Comparison of ENCODE assay signal across 8 cellular contexts in genomic region chr1:63523738-63524137, GRCh38. TPM values are rescaled to one million over a fixed set of nuclear protein-coding genes. Genes with fewer than 3 reads are reported as not detected.
A peak's percentile ranks its signal among the peaks of the same experiment; 100 is the strongest.
DNase-seq lines count a peak whose midpoint lies in the region; ATAC-seq, FAIRE-seq and TF ChIP-seq lines count a peak whose summit lies in the region.

No MANE protein-coding gene starts in this region.

- no peaks in the 10 kb centered on the region for H4K20me1 ChIP-seq in K562 (replicated peaks; ENCODE audit: control insufficient read depth, insufficient read depth, low read length)

- TF ChIP-seq POLR2A in K562 (conservative IDR thresholded peaks at IDR 0.05) (no peak), testis (IDR thresholded peaks at IDR 0.05) (no peak)

- peaks cover 49% of the 10 kb centered on the region for H3K79me2 ChIP-seq in K562 (ENCODE audit: control insufficient read depth, insufficient read depth, low read length)

- H3K9ac ChIP-seq in HUES64 (ENCODE audit: low read depth, low read length): peak overlapping the region; percentile 89
- H3K9ac ChIP-seq in K562 (ENCODE audit: insufficient read depth in 1 of 2, low read depth in 2 of 2, low read length in 2 of 2): peak overlapping the region; percentile 91 to 93

- H3K9me3 ChIP-seq in HUES64 (ENCODE audit: insufficient read depth, low read depth, low read length): no peaks in the 10 kb centered on the region
- H3K9me3 ChIP-seq in K562 (replicated peaks; ENCODE audit: control insufficient read depth, insufficient read depth, low read depth, low read length): no peaks in the 10 kb centered on the region
- H3K9me3 ChIP-seq in testis: no peaks in the 10 kb centered on the region

- no peak for TF ChIP-seq RAD21 in K562 (CRISPR knock-in tag; conservative IDR thresholded peaks at IDR 0.05 in 1 of 2, IDR thresholded peaks at IDR 0.05 in 1 of 2)

- no peak for TF ChIP-seq EP300 in K562 (IDR thresholded peaks at IDR 0.05; ENCODE audit: low read length)

- in situ Hi-C loops in K562 (cut with MboI): no loop called here

- CTCF ChIA-PET in K562 (lab: Yijun Ruan, JAX; ENCODE audit: low intra/inter-chr PET ratio): no interaction called here

- H3K4me1 ChIP-seq in HUES64 (ENCODE audit: insufficient read depth, low read length): peaks cover 7% of the 10 kb centered on the region
- peaks cover 0 to 3% of the 10 kb centered on the region in 2 experiments; a peak in 2 of 5 replicates for H3K4me1 ChIP-seq in K562 (replicated peaks in 1 of 2; ENCODE audit: control insufficient read depth in 2 of 2, insufficient read depth in 2 of 2, low read length in 2 of 2)
- peaks cover 11% of the 10 kb centered on the region for H3K4me1 ChIP-seq in testis

- intact Hi-C loops in K562 (cut with micrococcal nuclease) (loop anchor here (10.0 kb wide), 1 partner anchor 159 kb away; the partner anchor contains the start of gene ALG6), left colon (cut with DNase I, micrococcal nuclease) (no loop called here), testis (cut with DNase I; ENCODE audit: low total_unique reads) (no loop called here)

- ATAC-seq in GM21515 (IDR thresholded peaks at IDR 0.05; ENCODE audit: unreplicated experiment) (peak; percentile 25), K562 (peak; percentile 22), left colon (peak; percentile 51)

- no TSS peak for BruUV-seq in K562 (replicated peaks; lab: Mats Ljungman, UMichigan)

- H3K4me2 ChIP-seq in K562 (ENCODE audit: insufficient read depth, low read length): peak overlapping the region; percentile 96

- H3K27ac ChIP-seq in HUES64 (ENCODE audit: low read depth, low read length): peak overlapping the region; percentile 90; the same call in 1 of the 2 replicates
- H3K27ac ChIP-seq in K562 (ENCODE audit: extremely low read depth, low read depth, low read length): peak overlapping the region; percentile 95
- peak overlapping the region; percentile 93 for H3K27ac ChIP-seq in testis

- 5% methylated on average over 11 of the region's 11 CpGs for WGBS in HUES64
- 1% methylated on average over 11 of the region's 11 CpGs for WGBS in K562 (ENCODE audit: insufficient coverage, low coverage, missing lambda C conversion rate)
- WGBS in testis, 2 donors: 1% methylated on average over 11 of the region's 11 CpGs

- H3K27me3 ChIP-seq in HUES64 (ENCODE audit: insufficient read depth, low read length) (no peaks in the 10 kb centered on the region), K562 (ENCODE audit: control insufficient read depth in 2 of 2, insufficient read depth in 2 of 2, low read length in 2 of 2) (no peaks in the 10 kb centered on the region), testis (no peaks in the 10 kb centered on the region)

- H3K36me3 ChIP-seq in HUES64 (ENCODE audit: insufficient read depth, low read length) (no peaks in the 10 kb centered on the region), K562 (ENCODE audit: control insufficient read depth, insufficient read depth, low read length) (no peaks in the 10 kb centered on the region), testis (ENCODE audit: low read depth, missing control alignments) (no peaks in the 10 kb centered on the region)

- H2AFZ ChIP-seq in K562 (ENCODE audit: low read depth, low read length): peak overlapping the region; percentile 96

- TF ChIP-seq CTCF in GM12864 (IDR thresholded peaks at IDR 0.05; ENCODE audit: low read depth, low read length, missing control alignments): no peak
- TF ChIP-seq CTCF in K562 (IDR thresholded peaks at IDR 0.05 in 2 of 3, conservative IDR thresholded peaks at IDR 0.05 in 1 of 3; ENCODE audit: insufficient read depth in 2 of 3, low read depth in 1 of 3, low read length in 3 of 3): no peak
- TF ChIP-seq CTCF in testis (IDR thresholded peaks at IDR 0.05): no peak

- DNase-seq in GM12864 (ENCODE audit: low read depth) (peak; percentile 4), K562 (ENCODE audit: extremely low read depth in 1 of 4, low spot score in 3 of 4) (peak in 3 of 4 experiments; percentile 8 to 11 (median 10)), left colon (no peak), testis (peak; percentile 18), NCI-H2196 treated with DMSO at 0.1 percent for 48 hours (lab: John Stamatoyannopoulos, UW; ENCODE audit: unreplicated experiment) (no peak)
- no peak for DNase-seq in activated CD8-positive, alpha-beta memory T cell treated with anti-CD3 and anti-CD28 coated beads, Interleukin-2, amount 50 U/mL, for 48 hours

- no peak for FAIRE-seq in K562 (lab: Jason Lieb, UNC)

- H3K4me3 ChIP-seq in GM12864 (ENCODE audit: low read depth, low read length) (peak overlapping the region; percentile 61), HUES64 (ENCODE audit: low read length) (peak overlapping the region; percentile 91), K562 (peak overlapping the region; percentile 67), testis (peak overlapping the region; percentile 57 to 84)

- POLR2A ChIA-PET in K562 (lab: Yijun Ruan, JAX): interaction anchor here (0.6 to 1.1 kb wide), 6 partner anchors 37 to 1030 kb away, joined by 3 to 4 read pairs (median 4); no protein-coding TSS in a partner anchor

- no peaks in the 10 kb centered on the region for H3K9me1 ChIP-seq in K562 (ENCODE audit: control insufficient read depth, insufficient read depth, low read length)

TF ChIP-seq in K562, 482 proteins besides CTCF, POLR2A, EP300 and RAD21 (continues in another document):
- TF ChIP-seq ZNF408 (CRISPR knock-in tag; IDR thresholded peaks at IDR 0.05; ENCODE audit: low read depth): no peak
- TF ChIP-seq MAZ (CRISPR knock-in tag; conservative IDR thresholded peaks at IDR 0.05 in 1 of 2, IDR thresholded peaks at IDR 0.05 in 1 of 2): no peak

RNA-seq across cellular contexts. Expression of gene EFCAB7, which starts 0.4 kb away (rescaled TPM):
- polyA plus RNA-seq in HUES64 (2013, experiment 1 of 2): 3.6 TPM
- polyA plus RNA-seq in HUES64 (2013, experiment 2 of 2): 4.9 TPM
- 2.8 and 10.9 TPM in 2 replicates for total RNA-seq in K562 (2011; cell fraction: chromatin; rRNA removed; ENCODE audit: low replicate concordance)
- 1.0 and 2.8 TPM in 2 replicates for total RNA-seq in K562 (2011; cell fraction: nucleolus; rRNA removed)
- 2.8 and 3.1 TPM in 2 replicates for total RNA-seq in K562 (2011; cell fraction: nucleoplasm; rRNA removed)
- total RNA-seq in K562 (2014; rRNA removed) (2.6 and 3.2 TPM in 2 replicates), K562 (2014; rRNA removed; fragmentation: Illumina TruSeq; extraction: Trizol) (6.6 and 7.7 TPM in 2 replicates), K562 (2015; rRNA removed; fragmentation: Illumina TruSeq; extraction: Trizol) (6.1 and 6.5 TPM in 2 replicates), K562 (2021) (3.5 and 4.3 TPM in 2 replicates), left colon (1 to 10 TPM; 2.5 to 2.9 TPM), testis (10 to 100 TPM; 15.2 to 15.6 TPM)
- polyA plus RNA-seq in K562 (2011; rRNA removed) (5.0 and 5.1 TPM in 2 replicates), K562 (2014; fragmentation: Illumina TruSeq; extraction: Trizol) (5.3 and 6.2 TPM in 2 replicates), K562 (2014; fragmentation: Nextera tagmentation; extraction: Ambion mirVana) (1 to 10 TPM; 5.7 to 7.6 TPM), K562 (2014; rRNA removed) (5.1 and 6.8 TPM in 2 replicates), testis (ENCODE audit: insufficient read depth, low read depth, low replicate concordance) (18.2 TPM)
- polyA plus RNA-seq in K562 (2011; cell fraction: cytosol; rRNA removed): 0.33 and 1.5 TPM in 2 replicates
- 2.3 and 4.4 TPM in 2 replicates for polyA plus RNA-seq in K562 (2011; cell fraction: nucleus; rRNA removed)
- 2.5 and 5.1 TPM in 2 replicates for polyA plus RNA-seq in K562 (2012)
- polyA minus RNA-seq in K562 (2011; rRNA and poly(A)+ RNA removed): 4.2 and 4.4 TPM in 2 replicates
- 2.0 and 2.9 TPM in 2 replicates for polyA minus RNA-seq in K562 (2011; cell fraction: cytosol; rRNA and poly(A)+ RNA removed)
- 3.5 and 4.8 TPM in 2 replicates for polyA minus RNA-seq in K562 (2011; cell fraction: nucleus; rRNA and poly(A)+ RNA removed)

RNA-seq across cellular contexts. Expression of gene ITGB3BP, which starts 0.7 kb away (rescaled TPM):
- polyA plus RNA-seq in HUES64 (2013, experiment 1 of 2): 58.2 TPM
- polyA plus RNA-seq in HUES64 (2013, experiment 2 of 2): 65.6 TPM
- total RNA-seq in K562 (2011; cell fraction: chromatin; rRNA removed; ENCODE audit: low replicate concordance): 18.4 and 99.3 TPM in 2 replicates
- 9.2 and 16.3 TPM in 2 replicates for total RNA-seq in K562 (2011; cell fraction: nucleolus; rRNA removed)
- total RNA-seq in K562 (2011; cell fraction: nucleoplasm; rRNA removed): 38.0 and 73.1 TPM in 2 replicates
- total RNA-seq in K562 (2014; rRNA removed) (52.7 and 62.8 TPM in 2 replicates), K562 (2014; rRNA removed; fragmentation: Illumina TruSeq; extraction: Trizol) (110 and 123 TPM in 2 replicates), K562 (2015; rRNA removed; fragmentation: Illumina TruSeq; extraction: Trizol) (80.5 and 95.0 TPM in 2 replicates), K562 (2021) (67.6 and 79.3 TPM in 2 replicates), left colon (10 to 100 TPM; 11.5 to 12.7 TPM), testis (10 to 100 TPM; 21.7 to 32.9 TPM)
- polyA plus RNA-seq in K562 (2011; rRNA removed) (91.9 and 111 TPM in 2 replicates), K562 (2014; fragmentation: Illumina TruSeq; extraction: Trizol) (130 and 136 TPM in 2 replicates), K562 (2014; fragmentation: Nextera tagmentation; extraction: Ambion mirVana) (100 to 1,000 TPM; 150 to 151 TPM), K562 (2014; rRNA removed) (84.5 and 94.4 TPM in 2 replicates), testis (ENCODE audit: insufficient read depth, low read depth, low replicate concordance) (43.0 TPM)
- polyA plus RNA-seq in K562 (2011; cell fraction: cytosol; rRNA removed): 11.2 and 26.3 TPM in 2 replicates
- polyA plus RNA-seq in K562 (2011; cell fraction: nucleus; rRNA removed): 32.5 and 34.2 TPM in 2 replicates
- 89.8 and 107 TPM in 2 replicates for polyA plus RNA-seq in K562 (2012)
- polyA minus RNA-seq in K562 (2011; rRNA and poly(A)+ RNA removed): 39.4 and 47.9 TPM in 2 replicates
- 12.3 and 15.0 TPM in 2 replicates for polyA minus RNA-seq in K562 (2011; cell fraction: cytosol; rRNA and poly(A)+ RNA removed)
- 32.3 and 54.9 TPM in 2 replicates for polyA minus RNA-seq in K562 (2011; cell fraction: nucleus; rRNA and poly(A)+ RNA removed)

Comparison
In these comparisons a context has a peak if more than half of its experiments do, and no peak if none do; other contexts are left out.
1. DNase-seq: peak in GM12864 (single experiment), K562 (3 of 4) and testis (single experiment); none in left colon (0 of 2), NCI-H2196 treated with DMSO at 0.1 percent for 48 hours (single experiment) and activated CD8-positive, alpha-beta memory T cell treated with anti-CD3 and anti-CD28 coated beads, Interleukin-2, amount 50 U/mL, for 48 hours (single experiment).
2. Peak in every context shown above with its lines, with median percentiles within 50 percentile points of each other: H3K4me3 ChIP-seq, ATAC-seq and H3K27ac ChIP-seq.